25 cellular contexts compared by ENCODE assay signal in the genomic region with DNA sequence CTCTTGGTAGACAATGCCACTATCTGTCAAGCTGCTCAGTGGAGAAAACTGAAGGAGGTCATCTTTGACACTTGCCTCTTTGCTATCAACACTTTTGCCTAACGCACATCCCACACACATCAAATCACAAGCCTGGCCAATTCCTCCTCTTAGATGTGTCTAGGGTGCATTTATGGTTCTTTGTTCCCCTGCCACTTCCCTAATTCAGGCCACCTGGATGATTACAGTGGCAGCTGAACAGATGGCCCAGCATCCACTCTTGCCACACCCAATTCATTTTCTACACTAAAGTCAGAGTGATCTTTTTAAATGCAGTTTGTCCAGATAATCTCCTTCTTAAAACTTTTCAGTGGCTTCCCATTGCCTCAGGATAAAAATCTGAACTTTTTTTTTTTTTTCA. TPM values are rescaled to one million over a fixed set of nuclear protein-coding genes. Genes with fewer than 3 reads are reported as not detected.
DNase-seq lines count a peak whose midpoint lies in the region; ATAC-seq and TF ChIP-seq lines count a peak whose summit lies in the region.
"Had no signal": no experiment of that assay in that cellular context is flagged by ENCODE, and none has a peak within 500 bp of the region (broad histone marks: within the 10 kb centered on the region; RNA-seq: fewer than 3 reads in every experiment).

No MANE protein-coding gene starts in this region.

- H3K4me1 ChIP-seq in IMR-90 (ENCODE audit: control insufficient read depth, insufficient read depth, low read length): peaks cover 5% of the 10 kb centered on the region; the same call in 1 of the 2 replicates
- H3K4me1 ChIP-seq in uterus: no peaks in the 10 kb centered on the region
- H3K4me1 ChIP-seq: left ventricle myocardium inferior had no signal

- H3K9ac ChIP-seq in IMR-90 (ENCODE audit: low read depth, low read length): no peak overlapping the region
- H3K9ac ChIP-seq: BLaER1, GM23248 had no signal

- no peak overlapping the region for H3K4me3 ChIP-seq in IMR-90 (ENCODE audit: insufficient read depth, low read depth, low read length)
- no peak overlapping the region for H3K4me3 ChIP-seq in WERI-Rb-1 (ENCODE audit: low read depth, low read length)
- no peak overlapping the region for H3K4me3 ChIP-seq in uterus
- H3K4me3 ChIP-seq: BLaER1, cardiac muscle cell, esophagus squamous epithelium, GM23248, left ventricle myocardium inferior, smooth muscle cell had no signal

- no peak overlapping the region for H3K27ac ChIP-seq in IMR-90 (ENCODE audit: insufficient read depth, low read length)
- peak overlapping the region; percentile 82 for H3K27ac ChIP-seq in WERI-Rb-1
- H3K27ac ChIP-seq in uterus: no peak overlapping the region
- H3K27ac ChIP-seq: BLaER1, cardiac muscle cell, esophagus squamous epithelium, GM23248, left ventricle myocardium inferior had no signal

- no peak overlapping the region for H2BK15ac ChIP-seq in IMR-90 (ENCODE audit: low read depth, low read length)

- H4K5ac ChIP-seq in IMR-90 (ENCODE audit: low read depth, low read length): no peak overlapping the region

- no peak overlapping the region for H3K4me2 ChIP-seq in IMR-90 (ENCODE audit: low read depth, low read length)
- H3K4me2 ChIP-seq: BLaER1, smooth muscle cell had no signal

- BruUV-seq in IMR-90 (replicated peaks; lab: Mats Ljungman, UMichigan): no TSS peak

- H3K79me1 ChIP-seq in IMR-90 (ENCODE audit: low read depth in 1 of 2, low read length in 2 of 2): no peaks in the 10 kb centered on the region

- no peak for TF ChIP-seq CTCF in IMR-90 (conservative IDR thresholded peaks at IDR 0.05; ENCODE audit: low read depth, low read length)
- TF ChIP-seq CTCF in WERI-Rb-1 (IDR thresholded peaks at IDR 0.05; ENCODE audit: low read depth, low read length): no peak
- no peak for TF ChIP-seq CTCF in uterus (IDR thresholded peaks at IDR 0.05)

- no peak for TF ChIP-seq RAD21 in IMR-90 (IDR thresholded peaks at IDR 0.05; ENCODE audit: low read length)

- DNase-seq in COLO668 (lab: John Stamatoyannopoulos, UW; ENCODE audit: unreplicated experiment): peak; percentile 18
- DNase-seq in IMR-90: no peak
- DNase-seq in NCI-H2227 (lab: John Stamatoyannopoulos, UW; ENCODE audit: unreplicated experiment): peak; percentile 73
- peak; percentile 59 for DNase-seq in WERI-Rb-1
- DNase-seq in uterus: no peak
- DNase-seq in NCI-H446 treated with DMSO at 0.1 percent for 48 hours (lab: John Stamatoyannopoulos, UW): no peak
- DNase-seq: anterior cingulate cortex; cortex of kidney; endodermal cell; esophagus squamous epithelium; GM23248; hippocampal formation; left ventricle myocardium inferior; naive thymus-derived CD8-positive, alpha-beta T cell; NCI-H2029; PC-3; Right ventricle myocardium superior; stimulated activated CD4-positive, alpha-beta T cell treated with anti-CD3 and anti-CD28 coated beads, Interleukin-2, amount 100 ng/mL, for 24 hours; substantia nigra; T-helper 9 cell had no signal

- intact Hi-C loops in IMR-90 (cut with micrococcal nuclease) (no loop called here), uterus (cut with DNase I; ENCODE audit: low total_unique reads) (no loop called here)

- H2AK5ac ChIP-seq in IMR-90 (ENCODE audit: low read depth, low read length): peak overlapping the region; percentile 25; the same call in 1 of the 2 replicates

- POLR2A ChIA-PET in IMR-90 (lab: Charles Lee; ENCODE audit: unreplicated experiment): no interaction called here

- no CpG with 5 or more reads among the region's 1 CpG for WGBS in IMR-90 (ENCODE audit: extremely low coverage in 2 of 2, insufficient read length in 1 of 2), 2 experiments

- H2AFZ ChIP-seq in IMR-90 (replicated peaks; ENCODE audit: low read length, poor library complexity): no peak overlapping the region
- H2AFZ ChIP-seq: GM23248 had no signal

- H2BK120ac ChIP-seq in IMR-90 (ENCODE audit: low read depth, low read length): no peak overlapping the region

- H2AK9ac ChIP-seq in IMR-90 (replicated peaks; ENCODE audit: low read depth, low read length, poor library complexity): no peak overlapping the region

- dilution Hi-C loops in IMR-90 (cut with HindIII; ENCODE audit: low sequenced_read_pairs, unreplicated experiment): no loop called here

- no peaks in the 10 kb centered on the region for H3K9me3 ChIP-seq in IMR-90 (ENCODE audit: control insufficient read depth, insufficient read depth, low read length)
- H3K9me3 ChIP-seq in WERI-Rb-1 (ENCODE audit: severe bottlenecking): no peaks in the 10 kb centered on the region
- no peaks in the 10 kb centered on the region for H3K9me3 ChIP-seq in uterus
- H3K9me3 ChIP-seq: BLaER1, esophagus squamous epithelium, left ventricle myocardium inferior had no signal

- no peak overlapping the region for H3K56ac ChIP-seq in IMR-90 (ENCODE audit: extremely low read depth, insufficient read depth, low read length)

- H3K4ac ChIP-seq in IMR-90 (ENCODE audit: low read depth, low read length): no peak overlapping the region

- H3K36me3 ChIP-seq in IMR-90 (ENCODE audit: control insufficient read depth, insufficient read depth, low read length): no peaks in the 10 kb centered on the region; the same call in 1 of the 2 replicates
- H3K36me3 ChIP-seq in WERI-Rb-1: no peaks in the 10 kb centered on the region
- H3K36me3 ChIP-seq in uterus: no peaks in the 10 kb centered on the region
- H3K36me3 ChIP-seq: BLaER1, cardiac muscle cell, esophagus squamous epithelium, left ventricle myocardium inferior had no signal

- H2BK5ac ChIP-seq in IMR-90 (ENCODE audit: low read depth, low read length, poor library complexity, severe bottlenecking): no peak overlapping the region

- H3K27me3 ChIP-seq in IMR-90 (ENCODE audit: control insufficient read depth, insufficient read depth, low read length) (no peaks in the 10 kb centered on the region), WERI-Rb-1 (ENCODE audit: insufficient read depth, low read depth, severe bottlenecking) (no peaks in the 10 kb centered on the region), uterus (no peaks in the 10 kb centered on the region)
- H3K27me3 ChIP-seq: BLaER1, cardiac muscle cell, esophagus squamous epithelium had no signal

- no peak overlapping the region for H3K14ac ChIP-seq in IMR-90 (replicated peaks; ENCODE audit: low read depth, low read length)

- in situ Hi-C loops in IMR-90 (cut with MboI; ENCODE audit: low sequenced_read_pairs): no loop called here

- H4K8ac ChIP-seq in IMR-90 (ENCODE audit: low read depth in 2 of 2, low read length in 2 of 2): no peak overlapping the region

- ATAC-seq in IMR-90 (ENCODE audit: low read depth) (no peak), GM19452 (IDR thresholded peaks at IDR 0.05; ENCODE audit: unreplicated experiment) (no peak)
- ATAC-seq: naive thymus-derived CD8-positive, alpha-beta T cell; PC-3 had no signal

- no peak overlapping the region for H2BK20ac ChIP-seq in IMR-90 (ENCODE audit: low read depth, low read length)

- no peak overlapping the region; the same call in 1 of the 2 replicates for H3K18ac ChIP-seq in IMR-90 (ENCODE audit: low read depth, low read length)

- no peaks in the 10 kb centered on the region; the same call in 1 of the 2 replicates for H3K9me1 ChIP-seq in IMR-90 (ENCODE audit: insufficient read depth, low read length)

- CTCF ChIA-PET in IMR-90 (lab: Yijun Ruan, JAX): no interaction called here

- TF ChIP-seq POLR2A in IMR-90 (IDR thresholded peaks at IDR 0.05; ENCODE audit: low read depth, low read length) (no peak), uterus (IDR thresholded peaks at IDR 0.05) (no peak)

- H4K91ac ChIP-seq in IMR-90 (ENCODE audit: insufficient read depth, low read depth, low read length): no peak overlapping the region

- no peaks in the 10 kb centered on the region for H4K20me1 ChIP-seq in IMR-90 (ENCODE audit: insufficient read depth, low read length)
- H4K20me1 ChIP-seq: BLaER1 had no signal

- H3K23ac ChIP-seq in IMR-90 (ENCODE audit: low read depth, low read length): no peak overlapping the region

TF ChIP-seq in IMR-90, 13 proteins besides CTCF, POLR2A, EP300 and RAD21:
- no peak for TF ChIP-seq USF2 (IDR thresholded peaks at IDR 0.05; ENCODE audit: low read depth, low read length)

RNA-seq across cellular contexts. Expression of gene LAMB4, which starts 58.6 kb away (rescaled TPM):
- total RNA-seq in IMR-90 (2012; rRNA removed) (under 0.01 and 0.18 TPM in 2 replicates), uterus (under 1 TPM in 2 of 4 donors, not detected in 2; 0.59 to 0.90 TPM)
- polyA plus RNA-seq in IMR-90 (2012; rRNA removed): 0.12 and 0.13 TPM in 2 replicates
- polyA plus RNA-seq in IMR-90 (2012; cell fraction: cytosol; rRNA removed): 0.05 and 0.09 TPM in 2 replicates
- polyA plus RNA-seq in IMR-90 (2012; cell fraction: nucleus; rRNA removed; ENCODE audit: low replicate concordance): 0.05 and 0.10 TPM in 2 replicates
- total RNA-seq: cardiac muscle cell, endodermal cell, GM23248, ureter had no signal
- polyA plus RNA-seq: cardiac muscle cell; naive thymus-derived CD8-positive, alpha-beta T cell had no signal

Comparison
In these comparisons a context has a peak if more than half of its experiments do, and no peak if none do; other contexts are left out.
1. DNase-seq: peak in COLO668 (single experiment), NCI-H2227 (single experiment) and WERI-Rb-1 (single experiment); none in IMR-90 (single experiment), uterus (0 of 2) and NCI-H446 treated with DMSO at 0.1 percent for 48 hours (single experiment).